In the genomic region with DNA sequence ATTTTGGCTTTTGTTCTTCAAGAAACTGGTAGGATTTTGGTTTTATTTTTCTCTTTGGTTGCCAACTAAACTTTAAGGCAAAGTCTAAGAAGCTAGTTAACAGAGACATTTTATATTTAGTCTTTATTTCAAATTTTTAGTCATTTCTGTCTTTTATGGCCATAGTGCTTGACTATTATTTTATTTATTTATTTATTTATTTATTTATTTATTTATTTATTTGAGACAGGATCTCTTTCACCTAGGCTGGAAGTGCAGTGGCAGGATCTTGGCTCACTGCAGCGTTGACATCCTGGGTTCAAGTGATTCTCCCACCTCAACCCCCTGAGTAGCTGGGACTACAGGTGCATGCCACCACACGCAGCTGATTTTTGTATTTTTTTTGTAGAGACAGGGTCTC, we compare ENCODE assay signal across 16 cellular contexts. TPM values are rescaled to one million over a fixed set of nuclear protein-coding genes. Genes with fewer than 3 reads are reported as not detected.
DNase-seq lines count a peak whose midpoint lies in the region; ATAC-seq and TF ChIP-seq lines count a peak whose summit lies in the region.
"Had no signal": no experiment of that assay in that cellular context is flagged by ENCODE, and none has a peak within 500 bp of the region (broad histone marks: within the 10 kb centered on the region; RNA-seq: fewer than 3 reads in every experiment).

No MANE protein-coding gene starts in this region.

- no peaks in the 10 kb centered on the region for H3K27me3 ChIP-seq in KMS-11 (ENCODE audit: insufficient read depth, low read depth)
- H3K27me3 ChIP-seq in ascending aorta: no peaks in the 10 kb centered on the region
- no peaks in the 10 kb centered on the region for H3K27me3 ChIP-seq in right atrium auricular region
- H3K27me3 ChIP-seq: gastrocnemius medialis had no signal

- no peaks in the 10 kb centered on the region for H3K9me3 Mint-ChIP-seq in activated CD8-positive, alpha-beta T cell treated with anti-CD3 and anti-CD28 coated beads for 36 hours
- no peaks in the 10 kb centered on the region for H3K9me3 Mint-ChIP-seq in activated CD8-positive, alpha-beta T cell treated with anti-CD3 and anti-CD28 coated beads, Interleukin-2, amount 10 ng/mL, durations not matched to agents 7 days and 5 days (ENCODE audit: insufficient read depth)
- no peaks in the 10 kb centered on the region for H3K9me3 Mint-ChIP-seq in neural crest cell
- H3K9me3 Mint-ChIP-seq in progenitor cell of endocrine pancreas (ENCODE audit: low read depth): no peaks in the 10 kb centered on the region
- H3K9me3 Mint-ChIP-seq: activated T-helper 1 cell treated with anti-CD3 and anti-CD28 coated beads, Interleukin-12 subunit alpha, Interleukin-12 subunit beta, Interleukin-2, Interleukin-4 antibody, amounts not matched to agents 30 ng/mL and 10 ng/mL and 1 ng/mL, durations not matched to agents 14 hours and 24 hours and 36 hours had no signal

- H4K20me1 ChIP-seq in KMS-11 (ENCODE audit: insufficient read depth): no peaks in the 10 kb centered on the region

- H3K27ac ChIP-seq in KMS-11: no peak overlapping the region
- H3K27ac ChIP-seq in ascending aorta: no peak overlapping the region
- no peak overlapping the region for H3K27ac ChIP-seq in right atrium auricular region
- H3K27ac ChIP-seq: epithelial cell of prostate, gastrocnemius medialis had no signal

- H3K36me3 Mint-ChIP-seq in activated CD8-positive, alpha-beta T cell treated with anti-CD3 and anti-CD28 coated beads for 36 hours (ENCODE audit: low read depth): peaks cover 5% of the 10 kb centered on the region
- peaks cover 16% of the 10 kb centered on the region for H3K36me3 Mint-ChIP-seq in activated CD8-positive, alpha-beta T cell treated with anti-CD3 and anti-CD28 coated beads, Interleukin-2, amount 10 ng/mL, durations not matched to agents 7 days and 5 days (ENCODE audit: low read depth)
- H3K36me3 Mint-ChIP-seq in neural crest cell (ENCODE audit: low read depth) (peaks cover 1% of the 10 kb centered on the region), progenitor cell of endocrine pancreas (ENCODE audit: insufficient read depth) (peaks cover 1% of the 10 kb centered on the region)

- H3K27ac Mint-ChIP-seq in activated CD8-positive, alpha-beta T cell treated with anti-CD3 and anti-CD28 coated beads for 36 hours: no peak overlapping the region
- no peak overlapping the region for H3K27ac Mint-ChIP-seq in activated CD8-positive, alpha-beta T cell treated with anti-CD3 and anti-CD28 coated beads, Interleukin-2, amount 10 ng/mL, durations not matched to agents 7 days and 5 days
- H3K27ac Mint-ChIP-seq in neural crest cell (ENCODE audit: unreplicated experiment) (no peak overlapping the region), progenitor cell of endocrine pancreas (no peak overlapping the region)
- H3K27ac Mint-ChIP-seq: activated T-helper 1 cell treated with anti-CD3 and anti-CD28 coated beads, Interleukin-12 subunit alpha, Interleukin-12 subunit beta, Interleukin-2, Interleukin-4 antibody, amounts not matched to agents 30 ng/mL and 10 ng/mL and 1 ng/mL, durations not matched to agents 14 hours and 24 hours and 36 hours had no signal

- CTCF ChIA-PET in activated CD8-positive, alpha-beta T cell treated with anti-CD3 and anti-CD28 coated beads for 36 hours (lab: Charles Lee): interaction anchor here (0.8 to 1.4 kb wide), 3 partner anchors 21 to 56 kb away, joined by 3 to 5 read pairs (median 4); no protein-coding TSS in a partner anchor
- CTCF ChIA-PET in activated CD8-positive, alpha-beta T cell treated with anti-CD3 and anti-CD28 coated beads, Interleukin-2, amount 10 ng/mL, durations not matched to agents 7 days and 5 days (lab: Charles Lee): interaction anchor here (6.0 kb wide), 1 partner anchor 33 kb away, joined by 45 read pairs; no protein-coding TSS in a partner anchor

- no peaks in the 10 kb centered on the region for H3K9me3 ChIP-seq in ascending aorta
- H3K9me3 ChIP-seq in right atrium auricular region: no peaks in the 10 kb centered on the region
- H3K9me3 ChIP-seq: Caco-2, gastrocnemius medialis had no signal

- H3K27me3 Mint-ChIP-seq in activated CD8-positive, alpha-beta T cell treated with anti-CD3 and anti-CD28 coated beads for 36 hours: no peaks in the 10 kb centered on the region
- no peaks in the 10 kb centered on the region for H3K27me3 Mint-ChIP-seq in activated CD8-positive, alpha-beta T cell treated with anti-CD3 and anti-CD28 coated beads, Interleukin-2, amount 10 ng/mL, durations not matched to agents 7 days and 5 days (ENCODE audit: low read depth)
- H3K27me3 Mint-ChIP-seq in neural crest cell (ENCODE audit: low read depth) (no peaks in the 10 kb centered on the region), progenitor cell of endocrine pancreas (no peaks in the 10 kb centered on the region)

- peaks cover 33% of the 10 kb centered on the region for H3K4me1 Mint-ChIP-seq in activated CD8-positive, alpha-beta T cell treated with anti-CD3 and anti-CD28 coated beads for 36 hours (ENCODE audit: low read depth)
- H3K4me1 Mint-ChIP-seq in activated CD8-positive, alpha-beta T cell treated with anti-CD3 and anti-CD28 coated beads, Interleukin-2, amount 10 ng/mL, durations not matched to agents 7 days and 5 days (ENCODE audit: low read depth): peaks cover 21% of the 10 kb centered on the region
- H3K4me1 Mint-ChIP-seq in neural crest cell (peaks cover 18% of the 10 kb centered on the region), progenitor cell of endocrine pancreas (ENCODE audit: low read depth) (peaks cover 11% of the 10 kb centered on the region)

- TF ChIP-seq CTCF in activated CD8-positive, alpha-beta T cell treated with anti-CD3 and anti-CD28 coated beads for 36 hours (IDR thresholded peaks at IDR 0.05): no peak
- TF ChIP-seq CTCF in KMS-11 (conservative IDR thresholded peaks at IDR 0.05; ENCODE audit: low read depth, low read length) (no peak), ascending aorta (IDR thresholded peaks at IDR 0.05) (no peak), neural crest cell (conservative IDR thresholded peaks at IDR 0.05) (no peak), right atrium auricular region (IDR thresholded peaks at IDR 0.05) (no peak), progenitor cell of endocrine pancreas (IDR thresholded peaks at IDR 0.05; ENCODE audit: unreplicated experiment) (no peak)

- ATAC-seq in activated CD8-positive, alpha-beta T cell treated with anti-CD3 and anti-CD28 coated beads for 36 hours: no peak
- ATAC-seq in activated CD8-positive, alpha-beta T cell treated with anti-CD3 and anti-CD28 coated beads, Interleukin-2, amount 10 ng/mL, durations not matched to agents 7 days and 5 days: no peak
- no peak for ATAC-seq in HG02870 (IDR thresholded peaks at IDR 0.05; ENCODE audit: unreplicated experiment)
- ATAC-seq: gastrocnemius medialis, left lobe of liver, Right ventricle myocardium inferior had no signal

- H3K4me3 ChIP-seq in KMS-11 (IDR thresholded peaks at IDR 0.05; ENCODE audit: insufficient read depth, low read depth, low read length): no peak overlapping the region
- H3K4me3 ChIP-seq in ascending aorta: peak overlapping the region; percentile 20 to 95
- H3K4me3 ChIP-seq in right atrium auricular region: no peak overlapping the region

- POLR2A ChIA-PET in activated CD8-positive, alpha-beta T cell treated with anti-CD3 and anti-CD28 coated beads for 36 hours (lab: Charles Lee): no interaction called here
- POLR2A ChIA-PET in activated CD8-positive, alpha-beta T cell treated with anti-CD3 and anti-CD28 coated beads, Interleukin-2, amount 10 ng/mL, durations not matched to agents 7 days and 5 days (lab: Charles Lee): interaction anchor here (0.9 kb wide), 1 partner anchor 52 kb away, joined by 6 read pairs; no protein-coding TSS in a partner anchor

- peaks cover 63% of the 10 kb centered on the region for H3K79me2 ChIP-seq in KMS-11 (ENCODE audit: insufficient read depth, low read depth)

- H2AFZ ChIP-seq in KMS-11 (ENCODE audit: low read depth): no peak overlapping the region

- H3K9ac ChIP-seq in KMS-11: no peak overlapping the region

- DNase-seq in activated CD8-positive, alpha-beta T cell treated with anti-CD3 and anti-CD28 coated beads for 36 hours: no peak
- no peak for DNase-seq in activated CD8-positive, alpha-beta T cell treated with anti-CD3 and anti-CD28 coated beads, Interleukin-2, amount 10 ng/mL, durations not matched to agents 7 days and 5 days
- no peak for DNase-seq in ascending aorta (ENCODE audit: low spot score in 2 of 2)
- DNase-seq in neural crest cell (ENCODE audit: low read depth, low spot score): no peak
- no peak for DNase-seq in right atrium auricular region (ENCODE audit: low spot score)
- no peak for DNase-seq in progenitor cell of endocrine pancreas (ENCODE audit: low spot score, unreplicated experiment)
- DNase-seq: Caco-2, gastrocnemius medialis, NCI-H1694 treated with DMSO at 0.1 percent for 48 hours, NCI-H226 had no signal

- H3K4me1 ChIP-seq in KMS-11 (ENCODE audit: low read depth, poor library complexity, severe bottlenecking) (peaks cover 25% of the 10 kb centered on the region), ascending aorta (peaks cover 0 to 18% of the 10 kb centered on the region in 2 donors), right atrium auricular region (peaks cover 0 to 27% of the 10 kb centered on the region in 2 donors)
- H3K4me1 ChIP-seq: Caco-2 had no signal

- H3K36me3 ChIP-seq in KMS-11 (ENCODE audit: insufficient read depth) (no peaks in the 10 kb centered on the region), ascending aorta (no peaks in the 10 kb centered on the region), right atrium auricular region (no peaks in the 10 kb centered on the region)
- H3K36me3 ChIP-seq: gastrocnemius medialis had no signal

- H3K4me3 Mint-ChIP-seq in activated CD8-positive, alpha-beta T cell treated with anti-CD3 and anti-CD28 coated beads for 36 hours: peak overlapping the region; percentile 37
- H3K4me3 Mint-ChIP-seq in activated CD8-positive, alpha-beta T cell treated with anti-CD3 and anti-CD28 coated beads, Interleukin-2, amount 10 ng/mL, durations not matched to agents 7 days and 5 days: no peak overlapping the region
- H3K4me3 Mint-ChIP-seq in neural crest cell (peak overlapping the region; percentile 51), progenitor cell of endocrine pancreas (ENCODE audit: low read depth) (no peak overlapping the region)

- intact Hi-C loops in activated CD8-positive, alpha-beta T cell treated with anti-CD3 and anti-CD28 coated beads for 36 hours (cut with micrococcal nuclease): no loop called here
- intact Hi-C loops in ascending aorta (cut with DNase I): loop anchor here (10.0 kb wide), 2 partner anchors 325 to 1375 kb away; a partner anchor contains a TSS

- H3K4me2 ChIP-seq in KMS-11: peak overlapping the region; percentile 69; the same call in 1 of the 2 replicates

RNA-seq across cellular contexts. Expression of a gene that starts 3.1 kb away (rescaled TPM):
- 10 to 100 TPM; 25.5 to 29.0 TPM for total RNA-seq in activated CD8-positive, alpha-beta T cell treated with anti-CD3 and anti-CD28 coated beads for 36 hours
- total RNA-seq in activated CD8-positive, alpha-beta T cell treated with anti-CD3 and anti-CD28 coated beads, Interleukin-2, amount 10 ng/mL, durations not matched to agents 7 days and 5 days: 10 to 100 TPM; 40.0 to 46.6 TPM
- total RNA-seq in ascending aorta: 14.4 TPM
- 40.1 and 40.7 TPM in 2 replicates for total RNA-seq in neural crest cell
- total RNA-seq in right atrium auricular region: 10 to 100 TPM; 14.3 to 16.5 TPM
- 50.2 and 53.1 TPM in 2 replicates for total RNA-seq in progenitor cell of endocrine pancreas

Comparison
In these comparisons a context has a peak if more than half of its experiments do, and no peak if none do; other contexts are left out.
1. H3K4me3 Mint-ChIP-seq: peak in activated CD8-positive, alpha-beta T cell treated with anti-CD3 and anti-CD28 coated beads for 36 hours (single experiment) and neural crest cell (single experiment); none in activated CD8-positive, alpha-beta T cell treated with anti-CD3 and anti-CD28 coated beads, Interleukin-2, amount 10 ng/mL, durations not matched to agents 7 days and 5 days (single experiment) and progenitor cell of endocrine pancreas (single experiment).
2. H3K4me3 ChIP-seq: peak in ascending aorta (2 of 2); none in KMS-11 (single experiment) and right atrium auricular region (0 of 2).